15 cellular contexts compared by ENCODE assay signal in the genomic region with DNA sequence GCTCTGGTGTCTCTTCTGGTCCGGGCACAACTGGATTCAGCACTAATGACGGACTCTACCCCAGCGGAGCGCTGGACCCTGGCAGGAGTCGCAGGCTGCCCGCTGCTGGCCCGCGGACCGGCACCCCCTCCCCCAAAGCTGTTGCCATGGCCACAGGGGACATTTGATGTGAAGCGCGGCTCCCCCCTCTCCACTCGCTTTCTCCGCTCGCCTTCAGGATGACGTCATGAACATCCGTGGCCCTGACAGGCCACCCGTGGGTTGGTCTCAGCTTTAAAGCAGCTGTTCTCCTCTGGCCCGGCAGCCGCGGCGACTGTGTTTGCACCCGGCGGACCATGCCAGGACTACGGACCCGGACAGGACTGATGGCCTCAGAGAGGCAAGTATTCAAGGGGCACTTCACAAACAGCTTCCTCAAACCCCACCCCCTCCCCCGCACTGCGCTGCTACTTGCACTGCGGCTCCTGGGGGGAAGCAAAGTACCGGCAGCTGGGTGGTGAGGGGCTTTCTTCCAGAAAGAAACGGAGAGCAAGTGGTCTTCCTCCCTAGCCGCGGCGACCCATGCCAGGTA. TPM values are rescaled to one million over a fixed set of nuclear protein-coding genes. Genes with fewer than 3 reads are reported as not detected.
A peak's percentile ranks its signal among the peaks of the same experiment; 100 is the strongest.
DNase-seq lines count a peak whose midpoint lies in the region; ATAC-seq, FAIRE-seq and TF ChIP-seq lines count a peak whose summit lies in the region.
"Had no signal": no experiment of that assay in that cellular context is flagged by ENCODE, and none has a peak within 500 bp of the region (broad histone marks: within the 10 kb centered on the region; RNA-seq: fewer than 3 reads in every experiment).

No MANE protein-coding gene starts in this region.

- no peaks in the 10 kb centered on the region for H3K36me3 ChIP-seq in gastroesophageal sphincter
- H3K36me3 ChIP-seq: heart right ventricle, sigmoid colon had no signal

- no peak for FAIRE-seq in D721Med (lab: Jason Lieb, UNC)

- WGBS in gastroesophageal sphincter (ENCODE audit: low coverage in 1 of 2), 2 donors = no CpG with 5 or more reads among the region's 33 CpGs

- H3K9me3 ChIP-seq in gastroesophageal sphincter = no peaks in the 10 kb centered on the region
- H3K9me3 ChIP-seq: heart right ventricle, sigmoid colon had no signal

- H3K36me3 Mint-ChIP-seq in nephron progenitor cell (ENCODE audit: low read depth) = no peaks in the 10 kb centered on the region

- peaks cover 3% of the 10 kb centered on the region for H3K9me3 Mint-ChIP-seq in nephron progenitor cell
- H3K9me3 Mint-ChIP-seq: central memory CD8-positive, alpha-beta T cell had no signal

- TF ChIP-seq EP300 in gastroesophageal sphincter (IDR thresholded peaks at IDR 0.05) = no peak

- H3K4me1 ChIP-seq in gastroesophageal sphincter = peaks cover 0 to 20% (median 0%) of the 10 kb centered on the region in 3 donors

- TF ChIP-seq CTCF in D721Med (IDR thresholded peaks at IDR 0.05; ENCODE audit: insufficient read depth, missing control alignments) (no peak), nephron progenitor cell (IDR thresholded peaks at IDR 0.05) (no peak), gastroesophageal sphincter (IDR thresholded peaks at IDR 0.05) (no peak)

- peaks cover 46% of the 10 kb centered on the region for H3K27me3 ChIP-seq in gastroesophageal sphincter

- peak overlapping the region; percentile 74 for H3K4me3 Mint-ChIP-seq in nephron progenitor cell
- H3K4me3 Mint-ChIP-seq: central memory CD8-positive, alpha-beta T cell had no signal

- no peak for ATAC-seq in HG02970 (IDR thresholded peaks at IDR 0.05; ENCODE audit: low FRiP score, unreplicated experiment)
- no peak for ATAC-seq in gastroesophageal sphincter

- H3K27ac ChIP-seq in gastroesophageal sphincter = no peak overlapping the region
- H3K27ac ChIP-seq: heart right ventricle, sigmoid colon had no signal

- DNase-seq in D721Med (ENCODE audit: insufficient read length, low spot score) (peak; percentile 57), NCI-H1105 treated with DMSO at 0.1 percent for 48 hours (lab: John Stamatoyannopoulos, UW) (peak; percentile 29), cerebellum (ENCODE audit: low spot score) (peak; percentile 63), nephron progenitor cell (peak; percentile 52), NCI-H1048 (lab: John Stamatoyannopoulos, UW) (no peak), HUDEP-2 (lab: John Stamatoyannopoulos, UW; ENCODE audit: unreplicated experiment in 76 of 76) (no peak)
- DNase-seq: activated CD4-positive, alpha-beta T cell treated with anti-CD3 and anti-CD28 coated beads, Interleukin-2, amount 50 U/mL, for 1 hour; EL; heart right ventricle; Kasumi-1; sigmoid colon; stimulated activated naive CD4-positive, alpha-beta T cell treated with Interleukin-2 at 50 U/mL for 16 hours had no signal

- peak overlapping the region in 1 of 2 donors; percentile 8 for H3K4me3 ChIP-seq in gastroesophageal sphincter
- H3K4me3 ChIP-seq: sigmoid colon had no signal

- H3K27me3 Mint-ChIP-seq in nephron progenitor cell (ENCODE audit: low read depth, poor library complexity) = peaks cover 98% of the 10 kb centered on the region

- H3K4me1 Mint-ChIP-seq in nephron progenitor cell = peaks cover 30% of the 10 kb centered on the region

- no peak for TF ChIP-seq POLR2A in gastroesophageal sphincter (IDR thresholded peaks at IDR 0.05)

- no peak overlapping the region for H3K27ac Mint-ChIP-seq in nephron progenitor cell

RNA-seq across cellular contexts. Expression of a gene that starts 16.7 kb away (rescaled TPM):
- total RNA-seq in cerebellum = 4.4 TPM
- 10 to 100 TPM; 11.0 to 23.4 (median 18.1) TPM for total RNA-seq in gastroesophageal sphincter

RNA-seq across cellular contexts. Expression of a gene that starts 34.4 kb away (rescaled TPM):
- total RNA-seq in cerebellum = 0.18 TPM
- 1 to 10 TPM; 2.5 to 8.7 (median 5.9) TPM for total RNA-seq in gastroesophageal sphincter

RNA-seq across cellular contexts. Expression of a gene that starts 58.0 kb away (rescaled TPM):
- total RNA-seq in cerebellum = 14.3 TPM
- total RNA-seq in gastroesophageal sphincter = 10 to 100 TPM in 1 of 4 donors, 1 to 10 TPM in 3; 1.3 to 11.5 (median 6.6) TPM

Comparison
In these comparisons a context has a peak if more than half of its experiments do, and no peak if none do; other contexts are left out.
1. DNase-seq: peak in D721Med (single experiment), NCI-H1105 treated with DMSO at 0.1 percent for 48 hours (single experiment), cerebellum (single experiment) and nephron progenitor cell (single experiment); none in NCI-H1048 (single experiment) and HUDEP-2 (0 of 76).